11 cellular contexts compared by ENCODE assay signal in genomic region chr5:149002761-149003689, GRCh38. TPM values are rescaled to one million over a fixed set of nuclear protein-coding genes. Genes with fewer than 3 reads are reported as not detected.
DNase-seq lines count a peak whose midpoint lies in the region; ATAC-seq, FAIRE-seq and TF ChIP-seq lines count a peak whose summit lies in the region.
"Had no signal": no experiment of that assay in that cellular context is flagged by ENCODE, and none has a peak within 500 bp of the region (broad histone marks: within the 10 kb centered on the region; RNA-seq: fewer than 3 reads in every experiment).

No MANE protein-coding gene starts in this region.

- H3K27ac ChIP-seq in osteoblast (ENCODE audit: low read depth, low read length) = peak overlapping the region; percentile 50

- peaks cover 39% of the 10 kb centered on the region for H3K4me1 ChIP-seq in osteoblast (ENCODE audit: insufficient read depth, low read length)

- no peaks in the 10 kb centered on the region for H3K27me3 ChIP-seq in bronchial epithelial cell (ENCODE audit: control insufficient read depth, insufficient read depth, low read length)
- H3K27me3 ChIP-seq in osteoblast (ENCODE audit: insufficient read depth, low read length) = no peaks in the 10 kb centered on the region

- H4K20me1 ChIP-seq in osteoblast (ENCODE audit: insufficient read depth, low read length) = no peaks in the 10 kb centered on the region

- no peaks in the 10 kb centered on the region for H3K9me3 ChIP-seq in osteoblast (ENCODE audit: low read depth, low read length)

- H3K4me3 ChIP-seq in bronchial epithelial cell (ENCODE audit: low read depth, low read length) (no peak overlapping the region), osteoblast (ENCODE audit: insufficient read depth, low read length) (no peak overlapping the region)

- no peaks in the 10 kb centered on the region for H3K79me2 ChIP-seq in osteoblast (ENCODE audit: insufficient read depth, low read length)

- H2AFZ ChIP-seq in osteoblast (ENCODE audit: low read length) = no peak overlapping the region

- no peak for ATAC-seq in HG03159 (IDR thresholded peaks at IDR 0.05; ENCODE audit: unreplicated experiment)
- ATAC-seq: natural killer cell treated with Interleukin-12 subunit alpha and Interleukin-12 subunit beta and Interleukin-15 and Interleukin-18, amount 100 ng/mL, for 72 hours had no signal

- TF ChIP-seq CTCF in bronchial epithelial cell (IDR thresholded peaks at IDR 0.05; ENCODE audit: insufficient read depth, low read length, severe bottlenecking) (peak; percentile 12), osteoblast (IDR thresholded peaks at IDR 0.05; ENCODE audit: extremely low read depth, low read depth, low read length) (peak; percentile 30)

- no peaks in the 10 kb centered on the region for H3K36me3 ChIP-seq in bronchial epithelial cell (ENCODE audit: control insufficient read depth, insufficient read depth, low read length)
- no peaks in the 10 kb centered on the region for H3K36me3 ChIP-seq in osteoblast (ENCODE audit: insufficient read depth, low read length)

- peak; percentile 70 for FAIRE-seq in bronchial epithelial cell (lab: Jason Lieb, UNC)
- FAIRE-seq: colon had no signal

- H3K4me2 ChIP-seq in osteoblast (ENCODE audit: insufficient read depth, low read length) = peak overlapping the region; percentile 38

- peak; percentile 95 for DNase-seq in ELR (ENCODE audit: low read depth)
- peak; percentile 87 for DNase-seq in M059J (ENCODE audit: low read depth)
- DNase-seq in bronchial epithelial cell (ENCODE audit: low read depth) = peak; percentile 83
- no peak for DNase-seq in osteoblast (ENCODE audit: insufficient read length, low spot score, missing footprints)
- no peak for DNase-seq in stimulated activated naive CD4-positive, alpha-beta T cell (lab: John Stamatoyannopoulos, UW)
- no peak for DNase-seq in HuH-7.5 (ENCODE audit: low spot score)
- DNase-seq: substantia nigra, T-helper 1 cell had no signal

RNA-seq across cellular contexts. Expression of gene SH3TC2, which starts 59.8 kb away (rescaled TPM):
- 2.4 and 7.2 TPM in 2 replicates for total RNA-seq in M059J (2014; rRNA removed; shearing (Covaris generic))
- total RNA-seq in bronchial epithelial cell (4.0 and 4.7 TPM in 2 replicates), osteoblast (0.59 and 0.72 TPM in 2 replicates)
- total RNA-seq: natural killer cell treated with Interleukin-12 subunit alpha and Interleukin-12 subunit beta and Interleukin-15 and Interleukin-18, amount 100 ng/mL, for 72 hours had no signal

Comparison
In these comparisons a context has a peak if more than half of its experiments do, and no peak if none do; other contexts are left out.
1. DNase-seq: peak in ELR (single experiment), M059J (single experiment) and bronchial epithelial cell (single experiment); none in osteoblast (single experiment), stimulated activated naive CD4-positive, alpha-beta T cell (0 of 6) and HuH-7.5 (single experiment).